In genomic region chr1:204363335-204364114, GRCh38 we compare ENCODE assay signal across 8 cellular contexts. TPM values are rescaled to one million over a fixed set of nuclear protein-coding genes. Genes with fewer than 3 reads are reported as not detected.
DNase-seq lines count a peak whose midpoint lies in the region; ATAC-seq and TF ChIP-seq lines count a peak whose summit lies in the region.

No MANE protein-coding gene starts in this region.

- CTCF ChIA-PET in T-cell (lab: Charles Lee), result interaction anchor here (0.6 to 3.0 kb wide), 22 partner anchors 8 to 1266 kb away, joined by 3 to 21 read pairs (median 4); no protein-coding TSS in a partner anchor

- peak; percentile 95 to 99 (median 97) for TF ChIP-seq CTCF in adrenal gland (IDR thresholded peaks at IDR 0.05)
- peak; percentile 93 to 98 (median 96) for TF ChIP-seq CTCF in heart right ventricle (IDR thresholded peaks at IDR 0.05)
- peak; percentile 99 for TF ChIP-seq CTCF in type B pancreatic cell (conservative IDR thresholded peaks at IDR 0.05)

- H3K4me1 ChIP-seq in BLaER1, result peaks cover 50% of the 10 kb centered on the region
- peaks cover 6 to 10% of the 10 kb centered on the region in 2 donors for H3K4me1 ChIP-seq in adrenal gland (replicated peaks in 1 of 2)
- peaks cover 4 to 57% (median 34%) of the 10 kb centered on the region in 9 donors for H3K4me1 ChIP-seq in heart right ventricle

- peak; percentile 74 for DNase-seq in NCI-H1105 treated with DMSO at 0.1 percent for 48 hours (lab: John Stamatoyannopoulos, UW)
- peak; percentile 50 to 77 (median 66) for DNase-seq in T-cell
- peak; percentile 59 to 85 (median 68) for DNase-seq in adrenal gland
- DNase-seq in heart right ventricle, result peak; percentile 76 to 81
- DNase-seq in posterior vena cava (ENCODE audit: low spot score), result peak; percentile 90
- peak; percentile 77 for DNase-seq in type B pancreatic cell (ENCODE audit: extremely low spot score, unreplicated experiment)

- H3K4me2 ChIP-seq in BLaER1, result peak overlapping the region; percentile 88

- TF ChIP-seq POLR2A in adrenal gland (IDR thresholded peaks at IDR 0.05), result no peak

- H3K4me3 ChIP-seq in BLaER1 (peak overlapping the region; percentile 62), adrenal gland (peak overlapping the region in 2 of 4 donors; percentile 17 to 30), heart right ventricle (peak overlapping the region in 9 of 10 donors; percentile 24 to 59 (median 47))

- no peaks in the 10 kb centered on the region for H3K36me3 Mint-ChIP-seq in T-cell
- H3K36me3 Mint-ChIP-seq in type B pancreatic cell, result peaks cover 4% of the 10 kb centered on the region

- POLR2A ChIA-PET in T-cell (lab: Charles Lee), result interaction anchor here (0.6 to 0.9 kb wide), 3 partner anchors 18 to 691 kb away, joined by 5 to 7 read pairs (median 5); no protein-coding TSS in a partner anchor

- peak overlapping the region; percentile 39; the same call in 1 of the 2 replicates for H3K27ac ChIP-seq in BLaER1
- peak overlapping the region in 2 of 5 donors; percentile 7 to 46 for H3K27ac ChIP-seq in adrenal gland
- peak overlapping the region in 9 of 10 donors; percentile 57 to 81 (median 69) for H3K27ac ChIP-seq in heart right ventricle

- H3K36me3 ChIP-seq in BLaER1, result no peaks in the 10 kb centered on the region
- H3K36me3 ChIP-seq in adrenal gland (replicated peaks in 1 of 2), result no peaks in the 10 kb centered on the region
- no peaks in the 10 kb centered on the region for H3K36me3 ChIP-seq in heart right ventricle

- H3K4me1 Mint-ChIP-seq in T-cell (peaks cover 9 to 16% (median 12%) of the 10 kb centered on the region in 3 donors), type B pancreatic cell (ENCODE audit: unreplicated experiment) (peaks cover 23% of the 10 kb centered on the region)

- H3K9me3 ChIP-seq in BLaER1 (no peaks in the 10 kb centered on the region), adrenal gland (replicated peaks in 1 of 3) (no peaks in the 10 kb centered on the region), heart right ventricle (no peaks in the 10 kb centered on the region)

- H3K27me3 Mint-ChIP-seq in T-cell, result peaks cover 5 to 9% of the 10 kb centered on the region in 2 donors
- H3K27me3 Mint-ChIP-seq in type B pancreatic cell, result peaks cover 11% of the 10 kb centered on the region

- no peaks in the 10 kb centered on the region for H3K9me3 Mint-ChIP-seq in T-cell
- no peaks in the 10 kb centered on the region for H3K9me3 Mint-ChIP-seq in type B pancreatic cell

- intact Hi-C loops in adrenal gland (cut with DNase I), result loop anchor here (2.0 to 5.0 kb wide), 4 partner anchors 105 to 201 kb away; partner anchors contain the start of gene GOLT1A (in 2 of the 2)
- intact Hi-C loops in heart right ventricle (cut with DNase I), result loop anchor here (1.0 to 10.0 kb wide), 15 partner anchors 101 to 499 kb away; partner anchors contain the start of genes GOLT1A (in 5 of the 10) and SNRPE (in 3 of the 10)
- intact Hi-C loops in posterior vena cava (cut with DNase I), result loop anchor here (2.0 to 10.0 kb wide), 3 partner anchors 151 to 499 kb away; partner anchors contain the start of genes GOLT1A (in 1 of the 2) and SNRPE (in 1 of the 2)

- no peaks in the 10 kb centered on the region for H4K20me1 ChIP-seq in BLaER1

- peak overlapping the region; percentile 42 to 83 (median 72) for H3K4me3 Mint-ChIP-seq in T-cell
- peak overlapping the region; percentile 63 for H3K4me3 Mint-ChIP-seq in type B pancreatic cell

- H3K27ac Mint-ChIP-seq in T-cell (peak overlapping the region; percentile 59 to 85), type B pancreatic cell (peak overlapping the region; percentile 57)

- 0 to 1% (median 0%) methylated on average over 20 to 27 of the region's 27 CpGs for WGBS in adrenal gland, 4 donors
- 0 to 1% methylated on average over 27 of the region's 27 CpGs for WGBS in heart right ventricle, 2 donors

- H3K9ac ChIP-seq in BLaER1, result peak overlapping the region; percentile 40

- no peaks in the 10 kb centered on the region for H3K27me3 ChIP-seq in BLaER1
- H3K27me3 ChIP-seq in adrenal gland, result no peaks in the 10 kb centered on the region
- peaks cover 0 to 17% (median 0%) of the 10 kb centered on the region in 7 donors for H3K27me3 ChIP-seq in heart right ventricle

- ATAC-seq in GM21529 (IDR thresholded peaks at IDR 0.05; ENCODE audit: unreplicated experiment), result peak; percentile 66
- peak; percentile 85 to 92 (median 90) for ATAC-seq in T-cell (replicated peaks in 1 of 4)
- ATAC-seq in heart right ventricle, result peak; percentile 70 to 85 (median 84)

RNA-seq across cellular contexts. Expression of gene PLEKHA6, which starts 3.8 kb away (rescaled TPM):
- total RNA-seq in T-cell (1 to 10 TPM in 3 of 5 donors, under 1 TPM in 2; 0.38 to 1.9 (median 1.4) TPM), adrenal gland (10 to 100 TPM in 1 of 8 donors, 1 to 10 TPM in 7; 2.2 to 13.8 (median 5.8) TPM), heart right ventricle (10 to 100 TPM in 9 of 10 donors, 1 to 10 TPM in 1; 4.8 to 34.9 (median 19.2) TPM), posterior vena cava (10 to 100 TPM; 13.3 to 23.5 TPM), type B pancreatic cell (ENCODE audit: low replicate concordance) (37.8 and 63.1 TPM in 2 replicates)
- polyA plus RNA-seq in adrenal gland (10 to 100 TPM in 1 of 3 donors, 1 to 10 TPM in 2; 3.0 to 12.8 (median 3.6) TPM), heart right ventricle (10 to 100 TPM in 1 of 2 donors, 1 to 10 TPM in 1; 3.3 to 18.2 TPM)

RNA-seq across cellular contexts. Expression of gene PPP1R15B, which starts 48.1 kb away (rescaled TPM):
- 100 to 1,000 TPM in 2 of 5 donors, 10 to 100 TPM in 3; 67.9 to 151 (median 70.6) TPM for total RNA-seq in T-cell
- total RNA-seq in adrenal gland, result 10 to 100 TPM; 31.8 to 58.9 (median 45.4) TPM
- polyA plus RNA-seq in adrenal gland, result 10 to 100 TPM in 1 of 3 donors, 1 to 10 TPM in 2; 6.8 to 29.9 (median 8.6) TPM
- total RNA-seq in heart right ventricle, result 10 to 100 TPM; 18.1 to 47.3 (median 22.5) TPM
- polyA plus RNA-seq in heart right ventricle, result 10 to 100 TPM in 1 of 2 donors, 1 to 10 TPM in 1; 8.4 to 13.0 TPM
- 10 to 100 TPM; 33.2 to 45.7 TPM for total RNA-seq in posterior vena cava
- total RNA-seq in type B pancreatic cell (ENCODE audit: low replicate concordance), result 43.3 and 48.9 TPM in 2 replicates
